In genomic region chr10:20726381-20726780, GRCh38 we compare ENCODE assay signal across 15 cellular contexts.
"Had no signal": no experiment of that assay in that cellular context is flagged by ENCODE, and none has a peak within 500 bp of the region (broad histone marks: within the 10 kb centered on the region; RNA-seq: fewer than 3 reads in every experiment).

No MANE protein-coding gene starts in this region.

- H3K4me3 Mint-ChIP-seq: mesothelial cell of epicardium had no signal

- DNase-seq: dermis blood vessel endothelial cell; dorsolateral prefrontal cortex; effector CD4-positive, alpha-beta T cell; effector memory CD4-positive, alpha-beta T cell; foreskin keratinocyte; heart left ventricle; hypothalamus; left cardiac atrium; left lung; left ventricle myocardium superior; lower lobe of right lung; mesenchymal stem cell; mucosa of descending colon had no signal

- H3K27ac Mint-ChIP-seq: mesothelial cell of epicardium had no signal

- H3K4me1 Mint-ChIP-seq: mesothelial cell of epicardium had no signal

- ATAC-seq: foreskin keratinocyte, gastroesophageal sphincter, heart left ventricle, left cardiac atrium, left lung, left ventricle myocardium superior, lower lobe of right lung, mucosa of descending colon had no signal
